Comparison of ENCODE assay signal across 17 cellular contexts in the genomic region with DNA sequence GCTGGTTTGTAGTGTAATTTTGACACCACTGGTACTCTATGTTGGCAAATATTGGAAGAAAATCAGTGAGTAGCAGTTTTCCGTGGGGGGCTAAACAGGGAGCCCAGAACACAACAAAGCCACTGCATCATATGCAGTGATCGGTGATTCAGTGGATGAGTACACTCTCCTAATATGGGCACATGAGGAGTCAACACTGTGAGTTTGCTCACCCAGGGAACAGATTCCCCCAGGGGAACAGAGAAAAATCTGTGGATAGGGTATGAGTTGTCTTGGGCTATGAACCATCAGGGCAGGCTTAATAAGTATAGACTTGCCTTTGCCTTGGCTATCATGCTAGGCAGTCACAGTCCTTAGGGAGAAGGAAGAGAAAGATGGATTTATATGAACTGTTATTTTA.
DNase-seq lines count a peak whose midpoint lies in the region; ATAC-seq and TF ChIP-seq lines count a peak whose summit lies in the region.
"Had no signal": no experiment of that assay in that cellular context is flagged by ENCODE, and none has a peak within 500 bp of the region (broad histone marks: within the 10 kb centered on the region; RNA-seq: fewer than 3 reads in every experiment).

No MANE protein-coding gene starts in this region.

- H3K27me3 ChIP-seq in mammary epithelial cell (ENCODE audit: insufficient read depth, low read length) (no peaks in the 10 kb centered on the region), ascending aorta (no peaks in the 10 kb centered on the region)
- H3K27me3 ChIP-seq in effector memory CD4-positive, alpha-beta T cell (replicated peaks; ENCODE audit: control insufficient read depth, insufficient read depth, low read length, poor library complexity, severe bottlenecking), result no peaks in the 10 kb centered on the region

- H3K4me1 ChIP-seq in mammary epithelial cell (ENCODE audit: insufficient read depth, low read length), result peaks cover 15% of the 10 kb centered on the region
- H3K4me1 ChIP-seq in ascending aorta, result no peaks in the 10 kb centered on the region
- H3K4me1 ChIP-seq in effector memory CD4-positive, alpha-beta T cell (ENCODE audit: control insufficient read depth, insufficient read depth, low read length, poor library complexity, severe bottlenecking), result no peaks in the 10 kb centered on the region

- in situ Hi-C loops in mammary epithelial cell (cut with MboI; ENCODE audit: low sequenced_read_pairs in 2 of 2), result no loop called here

- dilution Hi-C loops in mammary epithelial cell (cut with HindIII; ENCODE audit: low sequenced_read_pairs), result no loop called here

- H3K9me3 ChIP-seq in mammary epithelial cell (replicated peaks; ENCODE audit: insufficient read depth, low read length), result no peaks in the 10 kb centered on the region
- no peaks in the 10 kb centered on the region for H3K9me3 ChIP-seq in ascending aorta
- no peaks in the 10 kb centered on the region for H3K9me3 ChIP-seq in effector memory CD4-positive, alpha-beta T cell (ENCODE audit: control insufficient read depth, low read length)

- BruUV-seq in mammary epithelial cell (replicated peaks; lab: Mats Ljungman, UMichigan), result no TSS peak

- H2AFZ ChIP-seq in mammary epithelial cell (ENCODE audit: low read depth, low read length), result peak overlapping the region; percentile 47

- H3K4me2 ChIP-seq in mammary epithelial cell (ENCODE audit: insufficient read depth, low read depth, low read length), result peak overlapping the region; percentile 51

- H3K79me2 ChIP-seq in mammary epithelial cell (ENCODE audit: insufficient read depth, low read length), result no peaks in the 10 kb centered on the region

- no peak overlapping the region for H3K4me3 ChIP-seq in mammary epithelial cell (replicated peaks in 1 of 3; ENCODE audit: insufficient read depth in 1 of 3, low read depth in 2 of 3, low read length in 3 of 3)
- no peak overlapping the region for H3K4me3 ChIP-seq in ascending aorta
- no peak overlapping the region for H3K4me3 ChIP-seq in effector memory CD4-positive, alpha-beta T cell (ENCODE audit: insufficient read depth, low read depth, low read length, poor library complexity, severe bottlenecking)

- WGBS in mammary epithelial cell (ENCODE audit: low coverage, missing lambda C conversion rate), result 0% methylated on average over 2 of the region's 2 CpGs

- H4K20me1 ChIP-seq in mammary epithelial cell (ENCODE audit: insufficient read depth, low read length), result no peaks in the 10 kb centered on the region

- H3K36me3 ChIP-seq in mammary epithelial cell (ENCODE audit: insufficient read depth, low read length), result no peaks in the 10 kb centered on the region
- no peaks in the 10 kb centered on the region for H3K36me3 ChIP-seq in ascending aorta
- no peaks in the 10 kb centered on the region for H3K36me3 ChIP-seq in effector memory CD4-positive, alpha-beta T cell (ENCODE audit: control insufficient read depth, insufficient read depth, low read length)

- ATAC-seq in GM18868 (IDR thresholded peaks at IDR 0.05; ENCODE audit: unreplicated experiment), result no peak
- ATAC-seq: activated naive CD8-positive, alpha-beta T cell treated with anti-CD3 and anti-CD28 coated beads, Interleukin-2, amount 50 U/mL, for 24 hours; left lobe of liver had no signal

- CTCF ChIA-PET in mammary epithelial cell (lab: Charles Lee; ENCODE audit: low non-redundant PET), result no interaction called here

- DNase-seq in Daoy (ENCODE audit: low read depth) (peak; percentile 56), NCI-H2171 (lab: John Stamatoyannopoulos, UW) (peak; percentile 33), mammary epithelial cell (peak; percentile 95), islet precursor cell (peak; percentile 57), activated gamma-delta T cell (lab: John Stamatoyannopoulos, UW) (no peak), ascending aorta (ENCODE audit: low spot score in 2 of 2) (no peak)
- no peak for DNase-seq in effector memory CD4-positive, alpha-beta T cell
- DNase-seq: activated CD4-positive, alpha-beta T cell treated with anti-CD3 and anti-CD28 coated beads for 4 hours; activated naive CD8-positive, alpha-beta T cell treated with anti-CD3 and anti-CD28 coated beads, Interleukin-2, amount 50 U/mL, for 24 hours; dermis blood vessel endothelial cell; head of caudate nucleus; naive B cell; NCI-H1417; NCI-H524; stimulated activated CD4-positive, alpha-beta T cell treated with anti-CD3 and anti-CD28 coated beads, Interleukin-1b, Interleukin-23, amount 100 ng/mL, for 48 hours had no signal

- intact Hi-C loops in mammary epithelial cell (cut with micrococcal nuclease), result no loop called here
- intact Hi-C loops in ascending aorta (cut with DNase I), result no loop called here

- H3K27ac ChIP-seq in mammary epithelial cell (ENCODE audit: insufficient read depth, low read depth, low read length) (peak overlapping the region; percentile 64), ascending aorta (no peak overlapping the region)
- no peak overlapping the region for H3K27ac ChIP-seq in effector memory CD4-positive, alpha-beta T cell (ENCODE audit: insufficient read depth, low read length, poor library complexity, severe bottlenecking)

- H3K9ac ChIP-seq in mammary epithelial cell (ENCODE audit: insufficient read depth, low read length), result no peak overlapping the region

- TF ChIP-seq CTCF in mammary epithelial cell (conservative IDR thresholded peaks at IDR 0.05 in 1 of 2, IDR thresholded peaks at IDR 0.05 in 1 of 2; ENCODE audit: extremely low read depth in 1 of 2, insufficient read depth in 1 of 2, low read depth in 1 of 2, low read length in 2 of 2) (no peak), ascending aorta (IDR thresholded peaks at IDR 0.05) (no peak)

Comparison
In these comparisons a context has a peak if more than half of its experiments do, and no peak if none do; other contexts are left out.
1. DNase-seq: peak in Daoy (single experiment), NCI-H2171 (single experiment), mammary epithelial cell (single experiment) and islet precursor cell (single experiment); none in activated gamma-delta T cell (single experiment), ascending aorta (0 of 2) and effector memory CD4-positive, alpha-beta T cell (0 of 3).